In the genomic region with DNA sequence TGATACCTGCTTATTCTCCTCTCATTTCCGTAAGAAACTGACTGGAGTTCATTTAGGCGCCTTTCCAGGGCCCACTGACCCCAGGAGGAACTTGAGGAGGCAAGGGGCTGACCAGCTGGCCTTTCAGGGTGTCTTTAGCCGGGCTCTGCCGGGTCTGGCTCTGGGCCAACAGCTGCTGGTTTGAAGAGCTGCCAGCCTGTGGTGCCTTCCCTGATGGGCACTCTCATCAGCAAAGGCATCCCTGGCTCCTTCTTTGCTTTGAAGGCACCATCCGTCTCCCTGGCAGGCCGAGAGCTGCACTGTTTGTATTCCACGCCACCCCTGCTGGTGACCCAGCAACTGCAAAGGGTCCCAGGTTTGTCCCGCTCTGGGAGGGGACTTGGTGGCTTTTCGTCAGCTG, we compare ENCODE assay signal across 1 cellular context.
TF ChIP-seq lines count a peak whose summit lies in the region.

No MANE protein-coding gene starts in this region.

TF ChIP-seq in GM23338, 12 proteins besides CTCF, POLR2A, EP300 and RAD21 (continued from another document):
- TF ChIP-seq, protein P1, sequence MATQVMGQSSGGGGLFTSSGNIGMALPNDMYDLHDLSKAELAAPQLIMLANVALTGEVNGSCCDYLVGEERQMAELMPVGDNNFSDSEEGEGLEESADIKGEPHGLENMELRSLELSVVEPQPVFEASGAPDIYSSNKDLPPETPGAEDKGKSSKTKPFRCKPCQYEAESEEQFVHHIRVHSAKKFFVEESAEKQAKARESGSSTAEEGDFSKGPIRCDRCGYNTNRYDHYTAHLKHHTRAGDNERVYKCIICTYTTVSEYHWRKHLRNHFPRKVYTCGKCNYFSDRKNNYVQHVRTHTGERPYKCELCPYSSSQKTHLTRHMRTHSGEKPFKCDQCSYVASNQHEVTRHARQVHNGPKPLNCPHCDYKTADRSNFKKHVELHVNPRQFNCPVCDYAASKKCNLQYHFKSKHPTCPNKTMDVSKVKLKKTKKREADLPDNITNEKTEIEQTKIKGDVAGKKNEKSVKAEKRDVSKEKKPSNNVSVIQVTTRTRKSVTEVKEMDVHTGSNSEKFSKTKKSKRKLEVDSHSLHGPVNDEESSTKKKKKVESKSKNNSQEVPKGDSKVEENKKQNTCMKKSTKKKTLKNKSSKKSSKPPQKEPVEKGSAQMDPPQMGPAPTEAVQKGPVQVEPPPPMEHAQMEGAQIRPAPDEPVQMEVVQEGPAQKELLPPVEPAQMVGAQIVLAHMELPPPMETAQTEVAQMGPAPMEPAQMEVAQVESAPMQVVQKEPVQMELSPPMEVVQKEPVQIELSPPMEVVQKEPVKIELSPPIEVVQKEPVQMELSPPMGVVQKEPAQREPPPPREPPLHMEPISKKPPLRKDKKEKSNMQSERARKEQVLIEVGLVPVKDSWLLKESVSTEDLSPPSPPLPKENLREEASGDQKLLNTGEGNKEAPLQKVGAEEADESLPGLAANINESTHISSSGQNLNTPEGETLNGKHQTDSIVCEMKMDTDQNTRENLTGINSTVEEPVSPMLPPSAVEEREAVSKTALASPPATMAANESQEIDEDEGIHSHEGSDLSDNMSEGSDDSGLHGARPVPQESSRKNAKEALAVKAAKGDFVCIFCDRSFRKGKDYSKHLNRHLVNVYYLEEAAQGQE (IDR thresholded peaks at IDR 0.05; ENCODE audit: unreplicated experiment) = no peak
- no peak for TF ChIP-seq EZH2phosphoT487 (IDR thresholded peaks at IDR 0.05; ENCODE audit: unreplicated experiment)
- no peak for TF ChIP-seq CREB1 (CRISPR knock-in tag; IDR thresholded peaks at IDR 0.05; ENCODE audit: low read depth)
- TF ChIP-seq ZNF114 (CRISPR knock-in tag; IDR thresholded peaks at IDR 0.05) = no peak
- no peak for TF ChIP-seq ZNF331 (CRISPR knock-in tag; IDR thresholded peaks at IDR 0.05; ENCODE audit: low read depth)
- TF ChIP-seq EZH2 (IDR thresholded peaks at IDR 0.05; ENCODE audit: low read depth, unreplicated experiment) = no peak
- TF ChIP-seq JUNB (IDR thresholded peaks at IDR 0.05; ENCODE audit: unreplicated experiment) = no peak
- TF ChIP-seq STAT1 (IDR thresholded peaks at IDR 0.05; ENCODE audit: unreplicated experiment) = no peak
